In genomic region chr2:170817999-170818293, GRCh38 we compare ENCODE assay signal across 9 cellular contexts. TPM values are rescaled to one million over a fixed set of nuclear protein-coding genes. Genes with fewer than 3 reads are reported as not detected.
DNase-seq lines count a peak whose midpoint lies in the region; ATAC-seq and TF ChIP-seq lines count a peak whose summit lies in the region.
"Had no signal": no experiment of that assay in that cellular context is flagged by ENCODE, and none has a peak within 500 bp of the region (broad histone marks: within the 10 kb centered on the region; RNA-seq: fewer than 3 reads in every experiment).

No MANE protein-coding gene starts in this region.

- H3K27me3 Mint-ChIP-seq in endodermal cell (ENCODE audit: insufficient read depth), result peaks cover 90% of the 10 kb centered on the region

- no peak for TF ChIP-seq EP300 in sigmoid colon (IDR thresholded peaks at IDR 0.05)

- peak overlapping the region; percentile 83 for H3K4me3 ChIP-seq in NT2/D1 (ENCODE audit: insufficient read length, low read depth)
- peak overlapping the region; percentile 91 for H3K4me3 ChIP-seq in endodermal cell (ENCODE audit: low read length)
- peak overlapping the region in 3 of 4 donors; percentile 33 to 41 (median 37) for H3K4me3 ChIP-seq in sigmoid colon

- in situ Hi-C loops in GM13976 (cut with MboI; ENCODE audit: low sequenced_read_pairs, unreplicated experiment), result loop anchor here (10.0 to 25.0 kb wide), 5 partner anchors 103 to 1269 kb away; partner anchors contain the start of genes DLX1 and SP5

- H3K9me3 Mint-ChIP-seq in endodermal cell, result no peaks in the 10 kb centered on the region

- H3K27ac Mint-ChIP-seq in endodermal cell, result peak overlapping the region; percentile 64

- H3K36me3 ChIP-seq in NT2/D1 (ENCODE audit: insufficient read depth, insufficient read length, low read length) (peaks cover 33% of the 10 kb centered on the region), endodermal cell (ENCODE audit: control insufficient read depth, insufficient read depth, low read length) (no peaks in the 10 kb centered on the region), sigmoid colon (no peaks in the 10 kb centered on the region)

- H3K27ac ChIP-seq in endodermal cell (ENCODE audit: low read depth, low read length) (peak overlapping the region; percentile 89), sigmoid colon (no peak overlapping the region)

- ATAC-seq in HG02623 (IDR thresholded peaks at IDR 0.05; ENCODE audit: unreplicated experiment) (no peak), HG02973 (IDR thresholded peaks at IDR 0.05; ENCODE audit: unreplicated experiment) (no peak)

- H3K27me3 ChIP-seq in NT2/D1 (ENCODE audit: insufficient read depth, insufficient read length), result peaks cover 29% of the 10 kb centered on the region
- peaks cover 81% of the 10 kb centered on the region for H3K27me3 ChIP-seq in endodermal cell (ENCODE audit: control insufficient read depth, insufficient read depth, low read length, poor library complexity, severe bottlenecking)
- H3K27me3 ChIP-seq in sigmoid colon, result peaks cover 96 to 100% (median 99%) of the 10 kb centered on the region in 3 donors

- peaks cover 6% of the 10 kb centered on the region; the same call in 1 of the 2 replicates for H3K9me3 ChIP-seq in NT2/D1 (ENCODE audit: insufficient read depth, low read length)
- H3K9me3 ChIP-seq in endodermal cell (ENCODE audit: control insufficient read depth, low read length), result no peaks in the 10 kb centered on the region
- H3K9me3 ChIP-seq in sigmoid colon, result no peaks in the 10 kb centered on the region

- DNase-seq in DMS79 (lab: John Stamatoyannopoulos, UW) (peak; percentile 39), DMS79 treated with DMSO at 0.1 percent for 48 hours (lab: John Stamatoyannopoulos, UW) (no peak), NT2/D1 (ENCODE audit: low read depth, low spot score) (no peak), endodermal cell (no peak), sigmoid colon (no peak), GM13976 (ENCODE audit: low spot score) (no peak)

- H3K4me1 Mint-ChIP-seq in endodermal cell, result peaks cover 41% of the 10 kb centered on the region

- no peak for TF ChIP-seq POLR2A in sigmoid colon (IDR thresholded peaks at IDR 0.05)

- H3K9ac ChIP-seq in NT2/D1 (ENCODE audit: insufficient read length, low read depth) (peak overlapping the region; percentile 91), endodermal cell (ENCODE audit: extremely low read depth, low read length, poor library complexity, severe bottlenecking) (peak overlapping the region; percentile 16)

- TF ChIP-seq CTCF in endodermal cell (conservative IDR thresholded peaks at IDR 0.05) (no peak), sigmoid colon (IDR thresholded peaks at IDR 0.05) (no peak), GM13976 (IDR thresholded peaks at IDR 0.05; ENCODE audit: borderline replicate concordance, control extremely low read depth, extremely low read depth, insufficient read depth, missing control alignments) (no peak)

- peaks cover 7% of the 10 kb centered on the region for H3K36me3 Mint-ChIP-seq in endodermal cell (ENCODE audit: low read depth)

- intact Hi-C loops in sigmoid colon (cut with DNase I), result loop anchor here (5.0 kb wide), 2 partner anchors 496 to 581 kb away; no protein-coding TSS in a partner anchor

- 0% methylated on average over 1 to 23 of the region's 23 CpGs for WGBS in endodermal cell (ENCODE audit: insufficient coverage in 1 of 2, insufficient read length in 1 of 2), 2 experiments
- WGBS in sigmoid colon, 2 donors, result 1 to 3% methylated on average over 23 of the region's 23 CpGs

- H3K4me1 ChIP-seq in NT2/D1 (ENCODE audit: insufficient read depth, insufficient read length) (peaks cover 6% of the 10 kb centered on the region), endodermal cell (ENCODE audit: control insufficient read depth, insufficient read depth, low read length) (peaks cover 4% of the 10 kb centered on the region), sigmoid colon (peaks cover 0 to 80% (median 77%) of the 10 kb centered on the region in 4 donors)

- peak overlapping the region; percentile 70 for H3K4me3 Mint-ChIP-seq in endodermal cell

RNA-seq across cellular contexts. Expression of gene GAD1, which starts 1.3 kb away (rescaled TPM):
- total RNA-seq in endodermal cell (10 to 100 TPM; 12.8 to 26.3 TPM), sigmoid colon (under 1 TPM in 1 of 4 donors, not detected in 3; 0.41 TPM)
- 20.6 TPM for polyA plus RNA-seq in endodermal cell (2013, experiment 1 of 2)
- polyA plus RNA-seq in endodermal cell (2013, experiment 2 of 2), result 21.4 TPM
- under 1 TPM in 1 of 3 donors, not detected in 2; 0.13 TPM for polyA plus RNA-seq in sigmoid colon
- total RNA-seq: NCI-H460 had no signal

RNA-seq across cellular contexts. Expression of gene ERICH2, which starts 47.8 kb away (rescaled TPM):
- 10 to 100 TPM in 1 of 2 donors, 1 to 10 TPM in 1; 9.6 to 18.3 TPM for total RNA-seq in endodermal cell
- 1.5 TPM for polyA plus RNA-seq in endodermal cell (2013, experiment 1 of 2)
- 1.8 TPM for polyA plus RNA-seq in endodermal cell (2013, experiment 2 of 2)
- not detected for total RNA-seq in sigmoid colon
- not detected for polyA plus RNA-seq in sigmoid colon
- total RNA-seq: NCI-H460 had no signal

Comparison
In these comparisons a context has a peak if more than half of its experiments do, and no peak if none do; other contexts are left out.
1. H3K4me3 ChIP-seq: peak in every context shown above with its lines; median percentile 91 in endodermal cell; 83 in NT2/D1; 37 in sigmoid colon.
2. RNA of gene GAD1, which starts 1.3 kb away (total RNA-seq): 12.8 to 26.3 TPM in endodermal cell; 0.41 TPM in sigmoid colon; every median in the first group is over 4 times any median in the second.
3. RNA of gene ERICH2, which starts 47.8 kb away (total RNA-seq): 9.6 to 18.3 TPM in endodermal cell; not detected in sigmoid colon; every median in the first group is over 4 times any median in the second.